ENCODE assay signal across 12 cellular contexts in genomic region chr14:24338843-24339242, GRCh38. TPM values are rescaled to one million over a fixed set of nuclear protein-coding genes. Genes with fewer than 3 reads are reported as not detected.
A peak's percentile ranks its signal among the peaks of the same experiment; 100 is the strongest.
DNase-seq lines count a peak whose midpoint lies in the region; ATAC-seq and TF ChIP-seq lines count a peak whose summit lies in the region.
"Had no signal": no experiment of that assay in that cellular context is flagged by ENCODE, and none has a peak within 500 bp of the region (broad histone marks: within the 10 kb centered on the region; RNA-seq: fewer than 3 reads in every experiment).

No MANE protein-coding gene starts in this region.

- peak overlapping the region; percentile 86 for H2AFZ ChIP-seq in osteoblast (ENCODE audit: low read length)

- no peak for ATAC-seq in GM18907 (IDR thresholded peaks at IDR 0.05; ENCODE audit: unreplicated experiment)

- intact Hi-C loops in CD14-positive monocyte (cut with micrococcal nuclease) = no loop called here
- intact Hi-C loops in ovary (cut with DNase I) = loop anchor here in 1 of 4 donors (5.0 kb wide), 1 partner anchor 338 kb away; no protein-coding TSS in a partner anchor

- H3K27ac Mint-ChIP-seq in CD14-positive monocyte (peak overlapping the region in 5 of 7 donors; percentile 19 to 97 (median 91)), endodermal cell (no peak overlapping the region)

- H3K9me3 Mint-ChIP-seq in CD14-positive monocyte = peaks cover 0 to 6% (median 5%) of the 10 kb centered on the region in 7 donors
- no peaks in the 10 kb centered on the region for H3K9me3 Mint-ChIP-seq in endodermal cell

- peaks cover 36 to 39% of the 10 kb centered on the region in 2 donors for H3K36me3 Mint-ChIP-seq in CD14-positive monocyte
- no peaks in the 10 kb centered on the region for H3K36me3 Mint-ChIP-seq in endodermal cell (ENCODE audit: low read depth)

- peak overlapping the region; percentile 69 for H3K4me2 ChIP-seq in osteoblast (ENCODE audit: insufficient read depth, low read length)

- H3K4me1 ChIP-seq in HUES6 (ENCODE audit: control insufficient read depth, insufficient read depth, low read length) (peaks cover 13% of the 10 kb centered on the region; the same call in 1 of the 2 replicates), endodermal cell (ENCODE audit: control insufficient read depth, insufficient read depth, low read length) (peaks cover 4% of the 10 kb centered on the region), osteoblast (ENCODE audit: insufficient read depth, low read length) (peaks cover 25% of the 10 kb centered on the region), ovary (ENCODE audit: insufficient read depth) (no peaks in the 10 kb centered on the region)

- H3K27me3 Mint-ChIP-seq in CD14-positive monocyte (ENCODE audit: low read depth in 3 of 3) (peaks cover 13 to 24% (median 19%) of the 10 kb centered on the region in 3 donors), endodermal cell (ENCODE audit: insufficient read depth) (peaks cover 95% of the 10 kb centered on the region)

- H3K79me2 ChIP-seq in osteoblast (ENCODE audit: insufficient read depth, low read length) = peaks cover 4% of the 10 kb centered on the region

- DNase-seq in CD14-positive monocyte (ENCODE audit: low spot score) = no peak
- DNase-seq in endodermal cell = no peak
- no peak for DNase-seq in osteoblast (ENCODE audit: insufficient read length, low spot score, missing footprints)
- no peak for DNase-seq in 8988T
- DNase-seq in ovary = no peak
- no peak for DNase-seq in NCI-H82 treated with DMSO at 0.1 percent for 48 hours (lab: John Stamatoyannopoulos, UW; ENCODE audit: unreplicated experiment)
- DNase-seq: DMS 273 treated with DMSO at 0.1 percent for 48 hours, NCI-H446 had no signal

- H3K27ac ChIP-seq in HUES6 (ENCODE audit: low read depth, low read length) (no peak overlapping the region), endodermal cell (ENCODE audit: low read depth, low read length) (no peak overlapping the region), osteoblast (ENCODE audit: low read depth, low read length) (no peak overlapping the region), ovary (no peak overlapping the region)

- H3K9ac ChIP-seq in HUES6 (ENCODE audit: low read length) = no peak overlapping the region
- no peak overlapping the region for H3K9ac ChIP-seq in endodermal cell (ENCODE audit: extremely low read depth, low read length, poor library complexity, severe bottlenecking)

- H3K9me3 ChIP-seq in HUES6 (ENCODE audit: control insufficient read depth, insufficient read depth, low read depth, low read length) (no peaks in the 10 kb centered on the region), endodermal cell (ENCODE audit: control insufficient read depth, low read length) (no peaks in the 10 kb centered on the region), osteoblast (ENCODE audit: low read depth, low read length) (no peaks in the 10 kb centered on the region), ovary (no peaks in the 10 kb centered on the region)
- H3K9me3 ChIP-seq: mucosa of descending colon had no signal

- H3K27me3 ChIP-seq in HUES6 (ENCODE audit: control insufficient read depth, insufficient read depth, low read length) (peaks cover 92% of the 10 kb centered on the region), endodermal cell (ENCODE audit: control insufficient read depth, insufficient read depth, low read length, poor library complexity, severe bottlenecking) (peaks cover 97% of the 10 kb centered on the region), osteoblast (ENCODE audit: insufficient read depth, low read length) (peaks cover 4% of the 10 kb centered on the region), ovary (no peaks in the 10 kb centered on the region)

- no peak for TF ChIP-seq EP300 in ovary (IDR thresholded peaks at IDR 0.05)

- H4K20me1 ChIP-seq in osteoblast (ENCODE audit: insufficient read depth, low read length) = no peaks in the 10 kb centered on the region

- no peak for TF ChIP-seq POLR2A in ovary (IDR thresholded peaks at IDR 0.05)

- TF ChIP-seq CTCF in CD14-positive monocyte (IDR thresholded peaks at IDR 0.05) (no peak), endodermal cell (conservative IDR thresholded peaks at IDR 0.05) (no peak), osteoblast (IDR thresholded peaks at IDR 0.05; ENCODE audit: extremely low read depth, low read depth, low read length) (no peak), ovary (IDR thresholded peaks at IDR 0.05) (no peak)

- WGBS in endodermal cell (ENCODE audit: insufficient coverage in 1 of 2, insufficient read length in 1 of 2), 2 experiments = 75 to 82% methylated on average over 10 to 14 of the region's 14 CpGs
- 68 to 78% (median 77%) methylated on average over 14 of the region's 14 CpGs for WGBS in ovary, 3 donors

- H3K36me3 ChIP-seq in HUES6 (ENCODE audit: control insufficient read depth, insufficient read depth, low read length) (no peaks in the 10 kb centered on the region), endodermal cell (ENCODE audit: control insufficient read depth, insufficient read depth, low read length) (no peaks in the 10 kb centered on the region), osteoblast (ENCODE audit: insufficient read depth, low read length) (no peaks in the 10 kb centered on the region), ovary (no peaks in the 10 kb centered on the region)

- H3K4me1 Mint-ChIP-seq in CD14-positive monocyte = peaks cover 74% of the 10 kb centered on the region
- peaks cover 15% of the 10 kb centered on the region for H3K4me1 Mint-ChIP-seq in endodermal cell

- H3K4me3 Mint-ChIP-seq in CD14-positive monocyte = peak overlapping the region; percentile 96 to 99
- H3K4me3 Mint-ChIP-seq in endodermal cell = peak overlapping the region; percentile 58

- H3K4me3 ChIP-seq in HUES6 (ENCODE audit: low read depth, low read length) (peak overlapping the region; percentile 66), endodermal cell (ENCODE audit: low read length) (no peak overlapping the region), osteoblast (ENCODE audit: insufficient read depth, low read length) (peak overlapping the region; percentile 72), ovary (no peak overlapping the region)

RNA-seq across cellular contexts. Expression of gene RIPK3, which starts 0.9 kb away (rescaled TPM):
- 10 to 100 TPM; 11.7 to 11.8 TPM for polyA plus RNA-seq in CD14-positive monocyte
- total RNA-seq in endodermal cell = not detected
- not detected for polyA plus RNA-seq in endodermal cell (2013, experiment 1 of 2)
- not detected for polyA plus RNA-seq in endodermal cell (2013, experiment 2 of 2)
- total RNA-seq in osteoblast = 9.1 and 11.9 TPM in 2 replicates
- total RNA-seq in ovary = 1 to 10 TPM in 5 of 7 donors, under 1 TPM in 2; 0.61 to 3.2 (median 1.1) TPM
- 1 to 10 TPM; 1.5 to 2.8 TPM for polyA plus RNA-seq in ovary

RNA-seq across cellular contexts. Expression of gene ADCY4, which starts 4.0 kb away (rescaled TPM):
- polyA plus RNA-seq in CD14-positive monocyte (under 1 TPM; 0.69 to 0.70 TPM), ovary (10 to 100 TPM; 15.0 to 19.7 TPM)
- total RNA-seq in endodermal cell (not detected), osteoblast (17.7 and 18.8 TPM in 2 replicates), ovary (10 to 100 TPM in 5 of 7 donors, 1 to 10 TPM in 2; 7.8 to 33.3 (median 11.3) TPM)
- polyA plus RNA-seq in endodermal cell (2013, experiment 1 of 2) = 0.53 TPM
- polyA plus RNA-seq in endodermal cell (2013, experiment 2 of 2) = 1.2 TPM

RNA-seq across cellular contexts. Expression of gene LTB4R, which starts 27.5 kb away (rescaled TPM):
- polyA plus RNA-seq in CD14-positive monocyte = 10 to 100 TPM; 51.5 to 87.3 TPM
- total RNA-seq in endodermal cell = 1 to 10 TPM; 6.4 to 6.6 TPM
- polyA plus RNA-seq in endodermal cell (2013, experiment 1 of 2) = 5.4 TPM
- polyA plus RNA-seq in endodermal cell (2013, experiment 2 of 2) = 5.0 TPM
- total RNA-seq in osteoblast = 1.2 and 1.8 TPM in 2 replicates
- total RNA-seq in ovary = 1 to 10 TPM; 4.4 to 9.4 (median 7.7) TPM
- 1 to 10 TPM; 2.9 to 7.1 TPM for polyA plus RNA-seq in ovary

RNA-seq across cellular contexts. Expression of gene LTB4R2, which starts 28.9 kb away (rescaled TPM):
- 1 to 10 TPM; 2.7 to 2.9 TPM for polyA plus RNA-seq in CD14-positive monocyte
- total RNA-seq in endodermal cell = 1 to 10 TPM; 7.4 to 9.5 TPM
- polyA plus RNA-seq in endodermal cell (2013, experiment 1 of 2) = 5.6 TPM
- 4.8 TPM for polyA plus RNA-seq in endodermal cell (2013, experiment 2 of 2)
- total RNA-seq in osteoblast = 4.7 and 5.1 TPM in 2 replicates
- 10 to 100 TPM in 1 of 7 donors, 1 to 10 TPM in 6; 4.5 to 10.1 (median 5.5) TPM for total RNA-seq in ovary
- polyA plus RNA-seq in ovary = 1 to 10 TPM in 1 of 2 donors, under 1 TPM in 1; 0.85 to 1.8 TPM

RNA-seq across cellular contexts. Expression of gene NFATC4, which starts 29.1 kb away (rescaled TPM):
- polyA plus RNA-seq in CD14-positive monocyte (not detected), ovary (100 to 1,000 TPM in 1 of 2 donors, 10 to 100 TPM in 1; 25.9 to 157 TPM)
- total RNA-seq in endodermal cell (10 to 100 TPM; 24.8 to 34.1 TPM), osteoblast (101 and 107 TPM in 2 replicates), ovary (100 to 1,000 TPM in 5 of 7 donors, 10 to 100 TPM in 2; 74.1 to 288 (median 186) TPM)
- polyA plus RNA-seq in endodermal cell (2013, experiment 1 of 2) = 90.1 TPM
- 70.2 TPM for polyA plus RNA-seq in endodermal cell (2013, experiment 2 of 2)
- total RNA-seq: T-helper 1 cell treated with Interleukin-12 subunit alpha and Interleukin-12 subunit beta and Interleukin-4 antibody, amounts not matched to agents 30 ng/mL and 1 ng/mL, for 36 hours had no signal

Comparison
In these comparisons a context has a peak if more than half of its experiments do, and no peak if none do; other contexts are left out.
1. H3K4me3 ChIP-seq: peak in HUES6 (single experiment) and osteoblast (single experiment); none in endodermal cell (single experiment) and ovary (single experiment).
2. RNA of gene ADCY4, which starts 4.0 kb away (total RNA-seq): 17.7 to 18.8 TPM in osteoblast and 7.8 to 33.3 TPM in ovary; not detected in endodermal cell; every median in the first group is over 4 times any median in the second.